8 cellular contexts compared by ENCODE assay signal in the genomic region with DNA sequence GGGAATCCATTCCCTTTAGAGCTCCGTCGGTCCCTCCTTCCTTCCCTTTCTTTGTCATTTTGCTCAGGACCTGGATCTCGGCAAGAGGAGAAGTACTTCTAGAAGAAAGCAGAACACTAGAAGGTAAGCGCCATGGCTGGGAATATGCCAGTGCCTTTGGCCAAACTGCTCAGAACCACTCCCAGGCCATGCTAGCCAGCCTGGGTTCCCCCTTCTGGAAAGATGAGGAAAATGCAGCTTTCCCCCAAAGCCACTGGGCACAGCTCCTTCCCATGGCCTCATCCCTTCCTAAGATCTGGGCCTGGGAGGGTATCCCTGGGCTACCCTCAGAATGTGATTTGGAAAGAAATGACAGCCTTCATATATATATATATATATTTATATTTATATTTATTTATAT. TPM values are rescaled to one million over a fixed set of nuclear protein-coding genes. Genes with fewer than 3 reads are reported as not detected.
A peak's percentile ranks its signal among the peaks of the same experiment; 100 is the strongest.
DNase-seq lines count a peak whose midpoint lies in the region; ATAC-seq, FAIRE-seq and TF ChIP-seq lines count a peak whose summit lies in the region.

No MANE protein-coding gene starts in this region.

- peak; percentile 73 for ATAC-seq in IMR-90 (ENCODE audit: low read depth)
- no peak for ATAC-seq in GM21825 (IDR thresholded peaks at IDR 0.05; ENCODE audit: unreplicated experiment)
- no peak for ATAC-seq in HG03139 (IDR thresholded peaks at IDR 0.05; ENCODE audit: unreplicated experiment)

- no peak overlapping the region for H2BK15ac ChIP-seq in IMR-90 (ENCODE audit: low read depth, low read length)

- POLR2A ChIA-PET in IMR-90 (lab: Charles Lee; ENCODE audit: unreplicated experiment), result interaction anchor here (0.6 kb wide), 1 partner anchor 607 kb away, joined by 5 read pairs; a partner anchor contains a TSS

- no TSS peak for BruUV-seq in IMR-90 (replicated peaks; lab: Mats Ljungman, UMichigan)

- H3K4me1 ChIP-seq in IMR-90 (ENCODE audit: control insufficient read depth, insufficient read depth, low read length) (peaks cover 7% of the 10 kb centered on the region; the same call in 1 of the 2 replicates), astrocyte (ENCODE audit: insufficient read depth, low read length) (peaks cover 8% of the 10 kb centered on the region)

- CTCF ChIA-PET in IMR-90 (lab: Yijun Ruan, JAX), result interaction anchor here (0.7 to 1.6 kb wide), 3 partner anchors 90 to 139 kb away, joined by 3 to 4 read pairs (median 3); no protein-coding TSS in a partner anchor

- in situ Hi-C loops in IMR-90 (cut with MboI; ENCODE audit: low sequenced_read_pairs), result loop anchor here (5.0 kb wide), 1 partner anchor 133 kb away; no protein-coding TSS in a partner anchor

- no peak for TF ChIP-seq POLR2A in IMR-90 (IDR thresholded peaks at IDR 0.05; ENCODE audit: low read depth, low read length)

- H3K9me3 ChIP-seq in IMR-90 (ENCODE audit: control insufficient read depth, insufficient read depth, low read length) (no peaks in the 10 kb centered on the region), astrocyte (ENCODE audit: insufficient read depth, low read depth, low read length) (peaks cover 3% of the 10 kb centered on the region)

- peak overlapping the region; percentile 26 for H2AFZ ChIP-seq in IMR-90 (replicated peaks; ENCODE audit: low read length, poor library complexity)
- no peak overlapping the region for H2AFZ ChIP-seq in astrocyte (ENCODE audit: low read depth, low read length)

- H3K36me3 ChIP-seq in IMR-90 (ENCODE audit: control insufficient read depth, insufficient read depth, low read length) (no peaks in the 10 kb centered on the region), astrocyte (ENCODE audit: insufficient read depth, low read length) (no peaks in the 10 kb centered on the region)

- H3K27me3 Mint-ChIP-seq in astrocyte (ENCODE audit: low read depth, unreplicated experiment), result peaks cover 35% of the 10 kb centered on the region

- H4K8ac ChIP-seq in IMR-90 (ENCODE audit: low read depth in 2 of 2, low read length in 2 of 2), result no peak overlapping the region

- H3K4me2 ChIP-seq in IMR-90 (ENCODE audit: low read depth, low read length) (no peak overlapping the region), astrocyte (ENCODE audit: low read length) (no peak overlapping the region)

- H3K79me2 ChIP-seq in astrocyte (ENCODE audit: insufficient read depth, low read length), result no peaks in the 10 kb centered on the region

- H4K91ac ChIP-seq in IMR-90 (ENCODE audit: insufficient read depth, low read depth, low read length), result no peak overlapping the region

- no peak overlapping the region for H2BK20ac ChIP-seq in IMR-90 (ENCODE audit: low read depth, low read length)

- no peaks in the 10 kb centered on the region for H3K79me1 ChIP-seq in IMR-90 (ENCODE audit: low read depth in 1 of 2, low read length in 2 of 2)

- H2BK5ac ChIP-seq in IMR-90 (ENCODE audit: low read depth, low read length, poor library complexity, severe bottlenecking), result no peak overlapping the region

- H3K14ac ChIP-seq in IMR-90 (replicated peaks; ENCODE audit: low read depth, low read length), result no peak overlapping the region

- H3K4me3 ChIP-seq in IMR-90 (ENCODE audit: insufficient read depth, low read depth, low read length) (no peak overlapping the region), astrocyte (ENCODE audit: insufficient read depth, low read depth, low read length) (no peak overlapping the region)

- no peak overlapping the region for H3K4ac ChIP-seq in IMR-90 (ENCODE audit: low read depth, low read length)

- peaks cover 3% of the 10 kb centered on the region; the same call in 1 of the 2 replicates for H3K27me3 ChIP-seq in IMR-90 (ENCODE audit: control insufficient read depth, insufficient read depth, low read length)
- H3K27me3 ChIP-seq in astrocyte (ENCODE audit: insufficient read depth, low read length), result peaks cover 47% of the 10 kb centered on the region

- 65% methylated on average over 3 of the region's 4 CpGs; no CpG with 5 or more reads in 1 of the 2 experiments for WGBS in IMR-90 (ENCODE audit: extremely low coverage in 2 of 2, insufficient read length in 1 of 2), 2 experiments

- H3K27ac Mint-ChIP-seq in astrocyte (ENCODE audit: unreplicated experiment), result no peak overlapping the region

- no peak overlapping the region; the same call in 1 of the 2 replicates for H2AK5ac ChIP-seq in IMR-90 (ENCODE audit: low read depth, low read length)

- no peak overlapping the region for H3K4me3 Mint-ChIP-seq in astrocyte (ENCODE audit: unreplicated experiment)

- H3K4me1 Mint-ChIP-seq in astrocyte (ENCODE audit: low read depth, unreplicated experiment), result peaks cover 6% of the 10 kb centered on the region

- dilution Hi-C loops in IMR-90 (cut with HindIII; ENCODE audit: low sequenced_read_pairs, unreplicated experiment), result no loop called here

- intact Hi-C loops in IMR-90 (cut with micrococcal nuclease), result loop anchor here (1.0 kb wide), 1 partner anchor 140 kb away; no protein-coding TSS in a partner anchor

- H3K27ac ChIP-seq in IMR-90 (ENCODE audit: insufficient read depth, low read length) (no peak overlapping the region), astrocyte (ENCODE audit: low read depth, low read length) (no peak overlapping the region)

- TF ChIP-seq RAD21 in IMR-90 (IDR thresholded peaks at IDR 0.05; ENCODE audit: low read length), result peak; percentile 52

- H3K56ac ChIP-seq in IMR-90 (ENCODE audit: extremely low read depth, insufficient read depth, low read length), result no peak overlapping the region

- no peak for FAIRE-seq in astrocyte (lab: Jason Lieb, UNC)

- peaks cover 6% of the 10 kb centered on the region for H3K9me3 Mint-ChIP-seq in astrocyte (ENCODE audit: unreplicated experiment)

- no peak overlapping the region for H3K18ac ChIP-seq in IMR-90 (ENCODE audit: low read depth, low read length)

- no peak overlapping the region for H2BK120ac ChIP-seq in IMR-90 (ENCODE audit: low read depth, low read length)

- H3K36me3 Mint-ChIP-seq in astrocyte (ENCODE audit: low read depth, unreplicated experiment), result peaks cover 5% of the 10 kb centered on the region

- H4K5ac ChIP-seq in IMR-90 (ENCODE audit: low read depth, low read length), result no peak overlapping the region

- DNase-seq in COLO668 (lab: John Stamatoyannopoulos, UW; ENCODE audit: unreplicated experiment) (peak; percentile 22), IMR-90 (peak; percentile 46), astrocyte (ENCODE audit: low read depth) (no peak), kidney tubule cell (ENCODE audit: low spot score) (peak; percentile 37), NCI-H2029 (lab: John Stamatoyannopoulos, UW) (no peak)
- no peak for DNase-seq in activated CD8-positive, alpha-beta memory T cell treated with anti-CD3 and anti-CD28 coated beads, Interleukin-2, amount 50 U/mL, for 48 hours

- no peaks in the 10 kb centered on the region for H4K20me1 ChIP-seq in IMR-90 (ENCODE audit: insufficient read depth, low read length)
- H4K20me1 ChIP-seq in astrocyte (ENCODE audit: insufficient read depth, low read length), result no peaks in the 10 kb centered on the region

- peak overlapping the region; percentile 17 for H2AK9ac ChIP-seq in IMR-90 (replicated peaks; ENCODE audit: low read depth, low read length, poor library complexity)

- H3K9ac ChIP-seq in IMR-90 (ENCODE audit: low read depth, low read length), result no peak overlapping the region
- H3K9ac ChIP-seq in astrocyte (ENCODE audit: low read length), result no peak overlapping the region

- no peak overlapping the region for H3K23ac ChIP-seq in IMR-90 (ENCODE audit: low read depth, low read length)

- H3K9me1 ChIP-seq in IMR-90 (ENCODE audit: insufficient read depth, low read length), result peaks cover 3% of the 10 kb centered on the region; the same call in 1 of the 2 replicates

- peak; percentile 56 for TF ChIP-seq CTCF in IMR-90 (conservative IDR thresholded peaks at IDR 0.05; ENCODE audit: low read depth, low read length)
- TF ChIP-seq CTCF in astrocyte (IDR thresholded peaks at IDR 0.05; ENCODE audit: insufficient read depth, low read depth, low read length), result peak; percentile 34

TF ChIP-seq in IMR-90, 13 proteins besides CTCF, POLR2A, EP300 and RAD21:
- TF ChIP-seq NFE2L2 (IDR thresholded peaks at IDR 0.05; ENCODE audit: low read depth, low read length), result no peak
- peak; percentile 55 for TF ChIP-seq SMC3 (IDR thresholded peaks at IDR 0.05; ENCODE audit: low read depth, low read length)

RNA-seq across cellular contexts. Expression of gene ISL2, which starts 6.3 kb away (rescaled TPM):
- total RNA-seq in IMR-90 (2012; rRNA removed) (1.1 and 1.3 TPM in 2 replicates), astrocyte (1.3 and 2.1 TPM in 2 replicates)
- polyA plus RNA-seq in IMR-90 (2012; rRNA removed), result 2.5 and 3.6 TPM in 2 replicates
- polyA plus RNA-seq in IMR-90 (2012; cell fraction: cytosol; rRNA removed), result 2.0 and 3.7 TPM in 2 replicates
- polyA plus RNA-seq in IMR-90 (2012; cell fraction: nucleus; rRNA removed; ENCODE audit: low replicate concordance), result 17.3 and 24.8 TPM in 2 replicates

RNA-seq across cellular contexts. Expression of gene ETFA, which starts 19.0 kb away (rescaled TPM):
- total RNA-seq in IMR-90 (2012; rRNA removed) (159 and 172 TPM in 2 replicates), astrocyte (123 and 126 TPM in 2 replicates)
- polyA plus RNA-seq in IMR-90 (2012; rRNA removed), result 115 and 116 TPM in 2 replicates
- 45.8 and 62.6 TPM in 2 replicates for polyA plus RNA-seq in IMR-90 (2012; cell fraction: cytosol; rRNA removed)
- 22.3 and 88.0 TPM in 2 replicates for polyA plus RNA-seq in IMR-90 (2012; cell fraction: nucleus; rRNA removed; ENCODE audit: low replicate concordance)

Comparison
In these comparisons a context has a peak if more than half of its experiments do, and no peak if none do; other contexts are left out.
1. DNase-seq: peak in COLO668 (single experiment), IMR-90 (single experiment) and kidney tubule cell (single experiment); none in astrocyte (single experiment), NCI-H2029 (single experiment) and activated CD8-positive, alpha-beta memory T cell treated with anti-CD3 and anti-CD28 coated beads, Interleukin-2, amount 50 U/mL, for 48 hours (single experiment).